Comparison of ENCODE assay signal across 1 cellular context in the genomic region with DNA sequence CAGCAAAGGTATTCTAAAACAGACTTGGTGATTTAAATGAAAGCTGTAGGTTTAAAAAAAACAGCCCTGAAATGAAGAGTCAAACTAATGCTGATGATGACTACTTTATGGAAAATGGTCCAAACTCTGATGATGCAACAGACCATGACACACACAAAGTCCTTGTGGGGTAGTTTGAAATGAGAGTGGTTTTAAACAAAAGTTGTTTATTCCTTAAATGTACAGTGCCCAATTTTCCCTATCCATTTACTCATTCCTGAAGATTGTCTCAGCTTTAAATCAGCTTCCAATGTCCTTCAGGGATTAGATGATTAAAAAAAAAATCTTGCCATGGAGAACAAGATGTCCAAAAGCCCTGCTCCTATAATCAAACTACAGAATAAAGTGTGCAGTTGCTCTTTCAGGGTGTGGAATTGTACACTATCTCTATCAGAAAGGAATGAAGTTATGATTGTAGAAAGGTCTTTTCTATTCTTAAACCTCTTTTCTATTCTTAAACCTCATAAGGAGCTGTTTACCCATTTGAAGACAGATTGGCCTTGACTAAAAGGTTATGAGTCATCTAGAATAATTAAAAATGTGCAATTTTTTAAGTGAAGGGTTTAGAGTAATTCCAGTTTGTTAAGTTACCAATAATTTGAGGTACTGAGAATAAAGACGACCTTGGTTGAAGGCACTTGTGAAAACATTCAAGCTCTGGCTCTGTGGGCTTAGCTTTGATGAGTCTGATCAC.
TF ChIP-seq lines count a peak whose summit lies in the region.

No MANE protein-coding gene starts in this region.

TF ChIP-seq in HepG2, 621 proteins besides CTCF, POLR2A, EP300 and RAD21 (continued from another document):
- TF ChIP-seq CEBPB (IDR thresholded peaks at IDR 0.05; ENCODE audit: borderline replicate concordance, low read depth, low read length): 0 out of 2 replicates have a peak, but pooled peaks have one; percentile 20
- no peak for TF ChIP-seq ZNF337 (CRISPR knock-in tag; IDR thresholded peaks at IDR 0.05; ENCODE audit: borderline replicate concordance, low read depth)
- no peak for TF ChIP-seq RARA (CRISPR knock-in tag; IDR thresholded peaks at IDR 0.05)
